15 cellular contexts compared by ENCODE assay signal in the genomic region with DNA sequence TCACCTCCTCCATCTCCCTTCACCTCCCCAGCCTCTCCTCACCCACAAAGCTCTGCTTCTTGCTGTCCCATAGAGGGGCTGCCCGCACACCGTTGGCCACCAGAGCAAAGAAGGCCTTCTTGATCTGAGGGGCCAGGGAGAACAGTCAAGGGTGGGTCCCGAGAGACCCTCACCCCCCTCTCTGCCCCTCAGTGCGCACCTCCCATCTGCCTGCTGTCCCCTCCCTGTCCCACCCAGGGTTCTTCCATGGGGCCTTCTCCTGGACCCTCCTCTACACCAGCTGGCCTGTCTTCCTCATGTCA. TPM values are rescaled to one million over a fixed set of nuclear protein-coding genes. Genes with fewer than 3 reads are reported as not detected.
DNase-seq lines count a peak whose midpoint lies in the region; ATAC-seq and TF ChIP-seq lines count a peak whose summit lies in the region.
"Had no signal": no experiment of that assay in that cellular context is flagged by ENCODE, and none has a peak within 500 bp of the region (broad histone marks: within the 10 kb centered on the region; RNA-seq: fewer than 3 reads in every experiment).

No MANE protein-coding gene starts in this region.

- CTCF ChIA-PET in activated naive CD4-positive, alpha-beta T cell treated with anti-CD3 and anti-CD28 coated beads, Interleukin-2, amount 10 ng/mL, durations not matched to agents 7 days and 5 days (lab: Charles Lee) = no interaction called here

- no peaks in the 10 kb centered on the region for H3K36me3 Mint-ChIP-seq in activated naive CD4-positive, alpha-beta T cell treated with anti-CD3 and anti-CD28 coated beads, Interleukin-2, amount 10 ng/mL, durations not matched to agents 7 days and 5 days
- H3K36me3 Mint-ChIP-seq: CD4-positive, CD25-positive, alpha-beta regulatory T cell; CD8-positive, alpha-beta memory T cell had no signal

- no peak overlapping the region for H3K27ac Mint-ChIP-seq in activated naive CD4-positive, alpha-beta T cell treated with anti-CD3 and anti-CD28 coated beads, Interleukin-2, amount 10 ng/mL, durations not matched to agents 7 days and 5 days
- H3K27ac Mint-ChIP-seq: CD4-positive, CD25-positive, alpha-beta regulatory T cell; CD8-positive, alpha-beta memory T cell had no signal

- peaks cover 36% of the 10 kb centered on the region for H3K27me3 Mint-ChIP-seq in activated naive CD4-positive, alpha-beta T cell treated with anti-CD3 and anti-CD28 coated beads, Interleukin-2, amount 10 ng/mL, durations not matched to agents 7 days and 5 days

- no peak for ATAC-seq in lower lobe of right lung
- ATAC-seq in psoas muscle = no peak

- H3K27me3 ChIP-seq in lower lobe of right lung (ENCODE audit: low read depth) (peaks cover 4% of the 10 kb centered on the region), psoas muscle (ENCODE audit: insufficient read depth in 3 of 3, low read length in 2 of 3) (no peaks in the 10 kb centered on the region)
- H3K27me3 ChIP-seq: BE2C had no signal

- intact Hi-C loops in lower lobe of right lung (cut with DNase I) = no loop called here
- intact Hi-C loops in psoas muscle (cut with DNase I) = no loop called here

- no peak overlapping the region for H3K4me3 Mint-ChIP-seq in activated naive CD4-positive, alpha-beta T cell treated with anti-CD3 and anti-CD28 coated beads, Interleukin-2, amount 10 ng/mL, durations not matched to agents 7 days and 5 days
- H3K4me3 Mint-ChIP-seq: CD4-positive, CD25-positive, alpha-beta regulatory T cell; CD8-positive, alpha-beta memory T cell; H9 had no signal

- no peaks in the 10 kb centered on the region for H3K4me1 Mint-ChIP-seq in activated naive CD4-positive, alpha-beta T cell treated with anti-CD3 and anti-CD28 coated beads, Interleukin-2, amount 10 ng/mL, durations not matched to agents 7 days and 5 days
- H3K4me1 Mint-ChIP-seq: CD4-positive, CD25-positive, alpha-beta regulatory T cell; CD8-positive, alpha-beta memory T cell had no signal

- H3K36me3 ChIP-seq in lower lobe of right lung (no peaks in the 10 kb centered on the region), psoas muscle (ENCODE audit: insufficient read depth in 1 of 2, low read depth in 1 of 2) (peaks cover 0 to 7% of the 10 kb centered on the region in 2 donors)
- H3K36me3 ChIP-seq: BE2C had no signal

- H3K4me1 ChIP-seq in lower lobe of right lung (no peaks in the 10 kb centered on the region), psoas muscle (peaks cover 58% of the 10 kb centered on the region)
- H3K4me1 ChIP-seq: Caco-2 had no signal

- H3K9me3 ChIP-seq in lower lobe of right lung (no peaks in the 10 kb centered on the region), psoas muscle (no peaks in the 10 kb centered on the region)
- H3K9me3 ChIP-seq: BE2C, Caco-2 had no signal

- TF ChIP-seq CTCF in lower lobe of right lung (IDR thresholded peaks at IDR 0.05) (no peak), psoas muscle (IDR thresholded peaks at IDR 0.05) (no peak)

- WGBS in psoas muscle, 3 donors = 80 to 94% (median 89%) methylated on average over 4 of the region's 4 CpGs

- H3K9me3 Mint-ChIP-seq in activated naive CD4-positive, alpha-beta T cell treated with anti-CD3 and anti-CD28 coated beads, Interleukin-2, amount 10 ng/mL, durations not matched to agents 7 days and 5 days = no peaks in the 10 kb centered on the region
- H3K9me3 Mint-ChIP-seq: CD4-positive, CD25-positive, alpha-beta regulatory T cell; H9 had no signal

- no peak overlapping the region for H3K4me3 ChIP-seq in lower lobe of right lung
- peak overlapping the region; percentile 69 for H3K4me3 ChIP-seq in psoas muscle

- DNase-seq in AG20443 (ENCODE audit: low spot score) = peak; percentile 6
- DNase-seq in lower lobe of right lung = peak; percentile 22
- DNase-seq in psoas muscle = no peak
- DNase-seq in stimulated activated CD8-positive, alpha-beta memory T cell treated with anti-CD3 and anti-CD28 coated beads, Interleukin-4, amount 100 ng/mL, for 48 hours = peak; percentile 12
- no peak for DNase-seq in NCI-H345 (lab: John Stamatoyannopoulos, UW)
- DNase-seq in activated naive CD4-positive, alpha-beta T cell treated with anti-CD3 and anti-CD28 coated beads, Interleukin-2, amount 10 ng/mL, durations not matched to agents 7 days and 5 days = no peak
- DNase-seq: BE2C; C1 segment of cervical spinal cord; Caco-2; CD4-positive, CD25-positive, alpha-beta regulatory T cell; CD8-positive, alpha-beta memory T cell; GDM1; GOT3; H9 had no signal

- no peak overlapping the region for H3K27ac ChIP-seq in lower lobe of right lung
- peak overlapping the region; percentile 91 for H3K27ac ChIP-seq in psoas muscle

RNA-seq across cellular contexts. Expression of a gene that starts 3.2 kb away (rescaled TPM):
- total RNA-seq in lower lobe of right lung = not detected
- 100 to 1,000 TPM in 1 of 4 donors, 10 to 100 TPM in 3; 22.0 to 187 (median 59.9) TPM for total RNA-seq in psoas muscle
- polyA plus RNA-seq in psoas muscle = 10 to 100 TPM in 2 of 3 donors, 1 to 10 TPM in 1; 9.2 to 60.2 (median 58.5) TPM
- total RNA-seq: A172; Caco-2; CD4-positive, CD25-positive, alpha-beta regulatory T cell; CD8-positive, alpha-beta memory T cell; H9 had no signal
- polyA plus RNA-seq: CD4-positive, CD25-positive, alpha-beta regulatory T cell; CD8-positive, alpha-beta memory T cell had no signal

RNA-seq across cellular contexts. Expression of a gene that starts 31.2 kb away (rescaled TPM):
- 0.44 TPM for total RNA-seq in lower lobe of right lung
- 1 to 10 TPM in 1 of 4 donors, under 1 TPM in 3; 0.12 to 1.0 (median 0.48) TPM for total RNA-seq in psoas muscle
- polyA plus RNA-seq in psoas muscle = under 1 TPM; 0.05 to 0.20 (median 0.20) TPM
- total RNA-seq: A172; CD4-positive, CD25-positive, alpha-beta regulatory T cell; H9 had no signal
- polyA plus RNA-seq: CD4-positive, CD25-positive, alpha-beta regulatory T cell had no signal

RNA-seq across cellular contexts. Expression of a gene that starts 46.5 kb away (rescaled TPM):
- total RNA-seq in lower lobe of right lung (273 TPM), psoas muscle (10 to 100 TPM; 23.4 to 48.4 (median 45.9) TPM)
- 10 to 100 TPM in 2 of 3 donors, 1 to 10 TPM in 1; 9.3 to 32.0 (median 18.4) TPM for polyA plus RNA-seq in psoas muscle
- total RNA-seq: CD4-positive, CD25-positive, alpha-beta regulatory T cell had no signal
- polyA plus RNA-seq: CD8-positive, alpha-beta memory T cell had no signal

RNA-seq across cellular contexts. Expression of a gene that starts 52.2 kb away (rescaled TPM):
- total RNA-seq in lower lobe of right lung = 0.35 TPM
- not detected for total RNA-seq in psoas muscle
- under 1 TPM in 2 of 3 donors, not detected in 1; 0.01 to 0.03 TPM for polyA plus RNA-seq in psoas muscle
- total RNA-seq: H9 had no signal

Comparison
In these comparisons a context has a peak if more than half of its experiments do, and no peak if none do; other contexts are left out.
1. DNase-seq: peak in AG20443 (single experiment), lower lobe of right lung (single experiment) and stimulated activated CD8-positive, alpha-beta memory T cell treated with anti-CD3 and anti-CD28 coated beads, Interleukin-4, amount 100 ng/mL, for 48 hours (single experiment); none in psoas muscle (0 of 2), NCI-H345 (single experiment) and activated naive CD4-positive, alpha-beta T cell treated with anti-CD3 and anti-CD28 coated beads, Interleukin-2, amount 10 ng/mL, durations not matched to agents 7 days and 5 days (single experiment).
2. RNA of a gene that starts 3.2 kb away (total RNA-seq): 22.0 to 187 TPM in psoas muscle; not detected in lower lobe of right lung (single experiment); every median in the first group is over 10 times any median in the second.